Comparison of ENCODE assay signal across 26 cellular contexts in genomic region chr3:67383379-67383778, GRCh38.
"Had no signal": no experiment of that assay in that cellular context is flagged by ENCODE, and none has a peak within 500 bp of the region (broad histone marks: within the 10 kb centered on the region; RNA-seq: fewer than 3 reads in every experiment).

No MANE protein-coding gene starts in this region.

- DNase-seq: hippocampal formation; kidney; left colon; left lung; lower lobe of right lung; mammary epithelial cell; mesenchymal stem cell; naive B cell; ovary; right lobe of liver; stimulated activated CD4-positive, alpha-beta T cell treated with anti-CD3 and anti-CD28 coated beads, Interleukin-1b, Interleukin-23, amount 100 ng/mL, for 48 hours; stimulated activated CD4-positive, alpha-beta T cell treated with anti-CD3 and anti-CD28 coated beads, Interleukin-2, amount 100 ng/mL, for 48 hours; stimulated activated CD4-positive, alpha-beta T cell treated with anti-CD3 and anti-CD28 coated beads, Interleukin-4, amount 100 ng/mL, for 4 hours; stimulated activated CD8-positive, alpha-beta memory T cell treated with anti-CD3 and anti-CD28 coated beads, Interleukin-4, amount 100 ng/mL, for 48 hours; stimulated activated naive CD4-positive, alpha-beta T cell treated with Interleukin-2 at 50 U/mL for 16 hours; stimulated activated naive CD8-positive, alpha-beta T cell treated with anti-CD3 and anti-CD28 coated beads, Interleukin-15, amount 100 ng/mL, for 72 hours; substantia nigra; uterus had no signal

- H3K4me3 ChIP-seq: left lung, lower lobe of right lung, ovary, right atrium auricular region, right lobe of liver, smooth muscle cell, tibial nerve, uterus had no signal

- H3K9me3 ChIP-seq: left lung, lower lobe of right lung, ovary, right atrium auricular region, right lobe of liver, tibial nerve, uterus had no signal

- H3K36me3 ChIP-seq: lower lobe of right lung, ovary, right atrium auricular region, uterus had no signal

- H3K4me1 ChIP-seq: left lung, lower lobe of right lung, right lobe of liver, uterus had no signal

- H3K27ac ChIP-seq: left lung, lower lobe of right lung, ovary, right atrium auricular region, right lobe of liver, tibial nerve, uterus had no signal

- H3K27ac Mint-ChIP-seq: mesothelial cell of epicardium; natural killer cell treated with Interleukin-12 subunit alpha and Interleukin-12 subunit beta and Interleukin-15 and Interleukin-18, amount 100 ng/mL, for 72 hours; progenitor cell of endocrine pancreas; stimulated activated memory B cell treated with anti-CD40 and anti-IgM and Interleukin-4, amounts not matched to agents 10 μg/mL and 1 μg/mL and 100 μg/mL, for 72 hours; stimulated activated naive CD8-positive, alpha-beta T cell treated with anti-CD3 and anti-CD28 coated beads, Interleukin-15, amount 100 ng/mL, for 72 hours; type B pancreatic cell had no signal

- H3K27me3 Mint-ChIP-seq: naive B cell; natural killer cell treated with Interleukin-12 subunit alpha and Interleukin-12 subunit beta and Interleukin-15 and Interleukin-18, amount 100 ng/mL, for 72 hours; progenitor cell of endocrine pancreas; stimulated activated memory B cell treated with anti-CD40 and anti-IgM and Interleukin-4, amounts not matched to agents 10 μg/mL and 1 μg/mL and 100 μg/mL, for 72 hours; stimulated activated naive CD8-positive, alpha-beta T cell treated with anti-CD3 and anti-CD28 coated beads, Interleukin-15, amount 100 ng/mL, for 72 hours; type B pancreatic cell had no signal

- H3K4me3 Mint-ChIP-seq: mesothelial cell of epicardium; naive B cell; natural killer cell treated with Interleukin-12 subunit alpha and Interleukin-12 subunit beta and Interleukin-15 and Interleukin-18, amount 100 ng/mL, for 72 hours; stimulated activated memory B cell treated with anti-CD40 and anti-IgM and Interleukin-4, amounts not matched to agents 10 μg/mL and 1 μg/mL and 100 μg/mL, for 72 hours; stimulated activated naive CD8-positive, alpha-beta T cell treated with anti-CD3 and anti-CD28 coated beads, Interleukin-15, amount 100 ng/mL, for 72 hours; type B pancreatic cell had no signal

- ATAC-seq: left colon; left lung; lower lobe of right lung; natural killer cell treated with Interleukin-12 subunit alpha and Interleukin-12 subunit beta and Interleukin-15 and Interleukin-18, amount 100 ng/mL, for 72 hours; right lobe of liver; stimulated activated memory B cell treated with anti-CD40 and anti-IgM and Interleukin-4, amounts not matched to agents 10 μg/mL and 1 μg/mL and 100 μg/mL, for 72 hours; stimulated activated naive CD8-positive, alpha-beta T cell treated with anti-CD3 and anti-CD28 coated beads, Interleukin-15, amount 100 ng/mL, for 72 hours had no signal

- H3K27me3 ChIP-seq: left lung, ovary, right atrium auricular region, right lobe of liver, tibial nerve, uterus had no signal
